In the genomic region with DNA sequence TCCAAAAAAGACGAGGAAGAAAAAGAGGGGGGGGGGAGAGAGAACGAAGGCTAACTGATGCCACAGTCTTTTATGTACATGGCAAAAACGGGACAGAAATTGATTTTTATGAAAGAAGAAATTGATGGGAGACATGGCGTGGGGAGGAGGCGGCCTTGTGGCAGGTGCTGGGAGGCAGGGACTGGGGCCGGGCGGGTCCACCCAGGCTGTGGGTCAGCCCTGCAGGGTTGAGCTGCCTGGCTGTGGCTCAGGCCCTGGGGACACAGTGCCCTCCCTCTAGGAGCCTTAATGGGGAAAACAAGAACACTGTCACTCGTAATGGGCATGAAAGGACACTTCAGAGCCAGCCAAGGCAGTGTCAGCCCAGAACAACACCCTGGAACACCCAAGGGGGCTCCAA, we compare ENCODE assay signal across 21 cellular contexts. TPM values are rescaled to one million over a fixed set of nuclear protein-coding genes. Genes with fewer than 3 reads are reported as not detected.
DNase-seq lines count a peak whose midpoint lies in the region; ATAC-seq and TF ChIP-seq lines count a peak whose summit lies in the region.
"Had no signal": no experiment of that assay in that cellular context is flagged by ENCODE, and none has a peak within 500 bp of the region (broad histone marks: within the 10 kb centered on the region; RNA-seq: fewer than 3 reads in every experiment).

No MANE protein-coding gene starts in this region.

- H3K4me2 ChIP-seq in hepatocyte: no peak overlapping the region
- H3K4me2 ChIP-seq: BLaER1 had no signal

- CTCF ChIA-PET in activated CD4-positive, alpha-beta T cell treated with anti-CD3 and anti-CD28 coated beads, Interleukin-2, amount 10 ng/mL, durations not matched to agents 7 days and 5 days (lab: Charles Lee): interaction anchor here (0.6 to 1.4 kb wide), 2 partner anchors 11 to 99 kb away, joined by 5 to 7 read pairs; no protein-coding TSS in a partner anchor
- CTCF ChIA-PET in MCF 10A (lab: Yijun Ruan, JAX): interaction anchor here (0.9 to 2.0 kb wide), 4 partner anchors 20 to 621 kb away, joined by 3 to 17 read pairs (median 5); no protein-coding TSS in a partner anchor

- TF ChIP-seq CTCF in hepatocyte (IDR thresholded peaks at IDR 0.05; ENCODE audit: poor library complexity) (no peak), nephron (IDR thresholded peaks at IDR 0.05; ENCODE audit: unreplicated experiment in 3 of 3) (no peak), type B pancreatic cell (conservative IDR thresholded peaks at IDR 0.05) (no peak), MCF 10A (IDR thresholded peaks at IDR 0.05; ENCODE audit: unreplicated experiment) (no peak)

- H3K4me3 Mint-ChIP-seq in activated CD4-positive, alpha-beta T cell treated with anti-CD3 and anti-CD28 coated beads, Interleukin-2, amount 10 ng/mL, durations not matched to agents 7 days and 5 days: no peak overlapping the region
- H3K4me3 Mint-ChIP-seq in nephron: peak overlapping the region; percentile 3 to 26 (median 17)
- H3K4me3 Mint-ChIP-seq in type B pancreatic cell: peak overlapping the region; percentile 44
- H3K4me3 Mint-ChIP-seq in MCF 10A (ENCODE audit: unreplicated experiment): no peak overlapping the region
- H3K4me3 Mint-ChIP-seq: B cell; CD4-positive, CD25-positive, alpha-beta regulatory T cell; CD8-positive, alpha-beta T cell had no signal

- H4K20me1 ChIP-seq in hepatocyte (ENCODE audit: insufficient read depth, poor library complexity, severe bottlenecking): no peaks in the 10 kb centered on the region
- H4K20me1 ChIP-seq: BLaER1 had no signal

- DNase-seq in activated CD4-positive, alpha-beta T cell treated with anti-CD3 and anti-CD28 coated beads, Interleukin-2, amount 10 ng/mL, durations not matched to agents 7 days and 5 days: no peak
- no peak for DNase-seq in activated CD4-positive, alpha-beta T cell treated with anti-CD3 and anti-CD28 coated beads, Interleukin-2, amount 50 U/mL, for 4 hours
- no peak for DNase-seq in hepatocyte (ENCODE audit: low spot score)
- no peak for DNase-seq in type B pancreatic cell (ENCODE audit: extremely low spot score, unreplicated experiment)
- no peak for DNase-seq in NCI-H2227 (lab: John Stamatoyannopoulos, UW; ENCODE audit: unreplicated experiment)
- DNase-seq in MCF 10A (ENCODE audit: unreplicated experiment): no peak
- DNase-seq: Caco-2; CD4-positive, CD25-positive, alpha-beta regulatory T cell; CD8-positive, alpha-beta T cell; DMS153; DND-41; GOT3; HCEC 1CT had no signal

- no peaks in the 10 kb centered on the region for H3K36me3 Mint-ChIP-seq in activated CD4-positive, alpha-beta T cell treated with anti-CD3 and anti-CD28 coated beads, Interleukin-2, amount 10 ng/mL, durations not matched to agents 7 days and 5 days (ENCODE audit: low read depth)
- H3K36me3 Mint-ChIP-seq in nephron (ENCODE audit: low read depth) (peaks cover 21% of the 10 kb centered on the region), type B pancreatic cell (peaks cover 14% of the 10 kb centered on the region), MCF 10A (ENCODE audit: insufficient read depth, unreplicated experiment) (no peaks in the 10 kb centered on the region)

- 49% methylated on average over 8 of the region's 8 CpGs for WGBS in hepatocyte (ENCODE audit: low lambda C conversion rate, missing lambda C conversion rate)

- H3K27ac Mint-ChIP-seq in activated CD4-positive, alpha-beta T cell treated with anti-CD3 and anti-CD28 coated beads, Interleukin-2, amount 10 ng/mL, durations not matched to agents 7 days and 5 days: peak overlapping the region; percentile 48
- peak overlapping the region; percentile 94 to 96 (median 95) for H3K27ac Mint-ChIP-seq in nephron
- peak overlapping the region; percentile 44 for H3K27ac Mint-ChIP-seq in type B pancreatic cell
- H3K27ac Mint-ChIP-seq in MCF 10A (ENCODE audit: low read depth, unreplicated experiment): no peak overlapping the region
- H3K27ac Mint-ChIP-seq: B cell; CD8-positive, alpha-beta T cell had no signal

- H2AFZ ChIP-seq in hepatocyte: no peak overlapping the region

- no peaks in the 10 kb centered on the region for H3K9me3 Mint-ChIP-seq in activated CD4-positive, alpha-beta T cell treated with anti-CD3 and anti-CD28 coated beads, Interleukin-2, amount 10 ng/mL, durations not matched to agents 7 days and 5 days
- H3K9me3 Mint-ChIP-seq in nephron (no peaks in the 10 kb centered on the region), type B pancreatic cell (peaks cover 9% of the 10 kb centered on the region), MCF 10A (ENCODE audit: unreplicated experiment) (no peaks in the 10 kb centered on the region)
- H3K9me3 Mint-ChIP-seq: CD4-positive, CD25-positive, alpha-beta regulatory T cell; CD8-positive, alpha-beta T cell had no signal

- intact Hi-C loops in MCF 10A (cut with micrococcal nuclease): no loop called here

- no peaks in the 10 kb centered on the region for H3K9me3 ChIP-seq in hepatocyte (ENCODE audit: low read depth)
- H3K9me3 ChIP-seq: BLaER1, Caco-2 had no signal

- no peaks in the 10 kb centered on the region for H3K9me2 ChIP-seq in hepatocyte (replicated peaks; ENCODE audit: insufficient read depth)

- no peak overlapping the region for H3K4me3 ChIP-seq in hepatocyte
- H3K4me3 ChIP-seq: BLaER1 had no signal

- no peaks in the 10 kb centered on the region for H3K27me3 ChIP-seq in hepatocyte
- H3K27me3 ChIP-seq: BLaER1 had no signal

- H3K79me2 ChIP-seq in hepatocyte: no peaks in the 10 kb centered on the region

- H3K36me3 ChIP-seq in hepatocyte (replicated peaks; ENCODE audit: insufficient read depth, low read depth): no peaks in the 10 kb centered on the region
- H3K36me3 ChIP-seq: BLaER1 had no signal

- H3K4me1 Mint-ChIP-seq in activated CD4-positive, alpha-beta T cell treated with anti-CD3 and anti-CD28 coated beads, Interleukin-2, amount 10 ng/mL, durations not matched to agents 7 days and 5 days: no peaks in the 10 kb centered on the region
- H3K4me1 Mint-ChIP-seq in nephron (peaks cover 35% of the 10 kb centered on the region), type B pancreatic cell (ENCODE audit: unreplicated experiment) (peaks cover 21% of the 10 kb centered on the region), MCF 10A (ENCODE audit: insufficient read depth, unreplicated experiment) (no peaks in the 10 kb centered on the region)
- H3K4me1 Mint-ChIP-seq: B cell had no signal

- H3K4me1 ChIP-seq in hepatocyte (ENCODE audit: insufficient read depth): peaks cover 4% of the 10 kb centered on the region
- H3K4me1 ChIP-seq: BLaER1, Caco-2 had no signal

- peak overlapping the region; percentile 79 for H3K27ac ChIP-seq in hepatocyte
- H3K27ac ChIP-seq: 22Rv1, BLaER1, C4-2B had no signal

- H3K27me3 Mint-ChIP-seq in activated CD4-positive, alpha-beta T cell treated with anti-CD3 and anti-CD28 coated beads, Interleukin-2, amount 10 ng/mL, durations not matched to agents 7 days and 5 days: no peaks in the 10 kb centered on the region
- H3K27me3 Mint-ChIP-seq in nephron (ENCODE audit: low read depth) (peaks cover 7% of the 10 kb centered on the region), type B pancreatic cell (no peaks in the 10 kb centered on the region), MCF 10A (ENCODE audit: insufficient read depth, unreplicated experiment) (peaks cover 10% of the 10 kb centered on the region)
- H3K27me3 Mint-ChIP-seq: CD4-positive, CD25-positive, alpha-beta regulatory T cell had no signal

- BruUV-seq in MCF 10A (replicated peaks; lab: Mats Ljungman, UMichigan): no TSS peak

- ATAC-seq in HG03457 (IDR thresholded peaks at IDR 0.05; ENCODE audit: unreplicated experiment): no peak
- ATAC-seq: CD8-positive, alpha-beta T cell had no signal

- POLR2A ChIA-PET in activated CD4-positive, alpha-beta T cell treated with anti-CD3 and anti-CD28 coated beads, Interleukin-2, amount 10 ng/mL, durations not matched to agents 7 days and 5 days (lab: Charles Lee): no interaction called here
- POLR2A ChIA-PET in MCF 10A (lab: Yijun Ruan, JAX): interaction anchor here (0.6 to 1.2 kb wide), 2 partner anchors 11 to 414 kb away, joined by 3 to 4 read pairs; no protein-coding TSS in a partner anchor

RNA-seq across cellular contexts. Expression of gene SNX20, which starts 34.8 kb away (rescaled TPM):
- total RNA-seq in activated CD4-positive, alpha-beta T cell treated with anti-CD3 and anti-CD28 coated beads, Interleukin-2, amount 10 ng/mL, durations not matched to agents 7 days and 5 days: 10 to 100 TPM; 83.9 to 98.5 TPM
- total RNA-seq in hepatocyte (not detected in 2 replicates), type B pancreatic cell (ENCODE audit: low replicate concordance) (not detected in 2 replicates), MCF 10A (2022) (not detected in 2 replicates)
- polyA plus RNA-seq in hepatocyte: not detected in 2 replicates
- total RNA-seq: Caco-2, H7 had no signal
- polyA plus RNA-seq: AG04450 had no signal

RNA-seq across cellular contexts. Expression of gene NOD2, which starts 47.1 kb away (rescaled TPM):
- 1 to 10 TPM; 3.3 to 3.8 TPM for total RNA-seq in activated CD4-positive, alpha-beta T cell treated with anti-CD3 and anti-CD28 coated beads, Interleukin-2, amount 10 ng/mL, durations not matched to agents 7 days and 5 days
- total RNA-seq in hepatocyte (0.12 and 0.13 TPM in 2 replicates), type B pancreatic cell (ENCODE audit: low replicate concordance) (0.12 and 0.31 TPM in 2 replicates), MCF 10A (2022) (1.7 and 4.2 TPM in 2 replicates)
- not detected in 2 replicates for polyA plus RNA-seq in hepatocyte
- total RNA-seq: H7 had no signal
- polyA plus RNA-seq: AG04450 had no signal

Comparison
In these comparisons a context has a peak if more than half of its experiments do, and no peak if none do; other contexts are left out.
1. H3K4me3 Mint-ChIP-seq: peak in nephron (3 of 3) and type B pancreatic cell (single experiment); none in activated CD4-positive, alpha-beta T cell treated with anti-CD3 and anti-CD28 coated beads, Interleukin-2, amount 10 ng/mL, durations not matched to agents 7 days and 5 days (single experiment) and MCF 10A (single experiment).
2. RNA of gene SNX20, which starts 34.8 kb away (total RNA-seq): 83.9 to 98.5 TPM in activated CD4-positive, alpha-beta T cell treated with anti-CD3 and anti-CD28 coated beads, Interleukin-2, amount 10 ng/mL, durations not matched to agents 7 days and 5 days; not detected in hepatocyte, not detected in type B pancreatic cell and not detected in MCF 10A; every median in the first group is over 10 times any median in the second.